19 cellular contexts compared by ENCODE assay signal in genomic region chr3:13406200-13406599, GRCh38. TPM values are rescaled to one million over a fixed set of nuclear protein-coding genes. Genes with fewer than 3 reads are reported as not detected.
DNase-seq lines count a peak whose midpoint lies in the region; ATAC-seq and TF ChIP-seq lines count a peak whose summit lies in the region.
"Had no signal": no experiment of that assay in that cellular context is flagged by ENCODE, and none has a peak within 500 bp of the region (broad histone marks: within the 10 kb centered on the region; RNA-seq: fewer than 3 reads in every experiment).

No MANE protein-coding gene starts in this region.

- no peaks in the 10 kb centered on the region for H3K27me3 ChIP-seq in DND-41 (ENCODE audit: insufficient read depth, low read length, poor library complexity)
- H3K27me3 ChIP-seq: BLaER1 treated with 17β-estradiol and CSF1 and Interleukin-3, amounts not matched to agents 10 nM and 100 nM; Peyer's patch; SJSA1 had no signal

- H3K9ac ChIP-seq in DND-41 (ENCODE audit: low read depth, low read length): no peak overlapping the region

- intact Hi-C loops in mucosa of descending colon (cut with DNase I, micrococcal nuclease) (no loop called here), head of caudate nucleus (cut with DNase I) (no loop called here)

- H3K36me3 Mint-ChIP-seq in activated T-cell treated with anti-CD3 and anti-CD28 coated beads, Interleukin-2, amount 50 U/mL, for 24 hours (ENCODE audit: low read depth): peaks cover 76% of the 10 kb centered on the region
- peaks cover 42% of the 10 kb centered on the region for H3K36me3 Mint-ChIP-seq in stimulated activated memory B cell treated with anti-CD40 and anti-IgM and Interleukin-4, amounts not matched to agents 10 μg/mL and 1 μg/mL and 100 μg/mL, for 72 hours

- H3K36me3 ChIP-seq in DND-41 (ENCODE audit: insufficient read depth, low read length) (peaks cover 72% of the 10 kb centered on the region), mucosa of descending colon (ENCODE audit: low read depth) (no peaks in the 10 kb centered on the region)
- H3K36me3 ChIP-seq: HAP-1, Peyer's patch, SJSA1 had no signal

- peaks cover 100% of the 10 kb centered on the region for H3K79me2 ChIP-seq in DND-41 (ENCODE audit: insufficient read depth, low read length)

- no peak for ATAC-seq in DND-41 (ENCODE audit: insufficient read depth, low read depth)
- ATAC-seq in stimulated activated memory B cell treated with anti-CD40 and anti-IgM and Interleukin-4, amounts not matched to agents 10 μg/mL and 1 μg/mL and 100 μg/mL, for 72 hours: no peak
- no peak for ATAC-seq in mucosa of descending colon

- H3K4me2 ChIP-seq in DND-41 (ENCODE audit: insufficient read depth, low read length): no peak overlapping the region

- H4K20me1 ChIP-seq in DND-41 (ENCODE audit: insufficient read depth, low read length): peaks cover 78% of the 10 kb centered on the region

- peaks cover 59% of the 10 kb centered on the region for H3K4me1 Mint-ChIP-seq in activated T-cell treated with anti-CD3 and anti-CD28 coated beads, Interleukin-2, amount 50 U/mL, for 24 hours (ENCODE audit: low read depth)
- peaks cover 45% of the 10 kb centered on the region for H3K4me1 Mint-ChIP-seq in stimulated activated memory B cell treated with anti-CD40 and anti-IgM and Interleukin-4, amounts not matched to agents 10 μg/mL and 1 μg/mL and 100 μg/mL, for 72 hours

- TF ChIP-seq CTCF in DND-41 (IDR thresholded peaks at IDR 0.05; ENCODE audit: borderline replicate concordance, extremely low read depth, low read length, poor library complexity, severe bottlenecking) (no peak), mucosa of descending colon (IDR thresholded peaks at IDR 0.05) (no peak)

- peak overlapping the region; percentile 55 for H3K27ac ChIP-seq in DND-41 (ENCODE audit: low read length)
- peak overlapping the region; percentile 8 for H3K27ac ChIP-seq in caudate nucleus (ENCODE audit: low read depth, low read length)
- H3K27ac ChIP-seq: Peyer's patch, SJSA1 had no signal

- H3K9me3 ChIP-seq in DND-41 (ENCODE audit: insufficient read depth, low read length, severe bottlenecking): peaks cover 9% of the 10 kb centered on the region
- H3K9me3 ChIP-seq in mucosa of descending colon: peaks cover 14% of the 10 kb centered on the region
- H3K9me3 ChIP-seq: HAP-1 had no signal

- peak overlapping the region; percentile 19 for H3K27ac Mint-ChIP-seq in activated T-cell treated with anti-CD3 and anti-CD28 coated beads, Interleukin-2, amount 50 U/mL, for 24 hours
- H3K27ac Mint-ChIP-seq in stimulated activated memory B cell treated with anti-CD40 and anti-IgM and Interleukin-4, amounts not matched to agents 10 μg/mL and 1 μg/mL and 100 μg/mL, for 72 hours: peak overlapping the region; percentile 24

- peaks cover 3% of the 10 kb centered on the region for H3K9me3 Mint-ChIP-seq in activated T-cell treated with anti-CD3 and anti-CD28 coated beads, Interleukin-2, amount 50 U/mL, for 24 hours
- peaks cover 7% of the 10 kb centered on the region for H3K9me3 Mint-ChIP-seq in stimulated activated memory B cell treated with anti-CD40 and anti-IgM and Interleukin-4, amounts not matched to agents 10 μg/mL and 1 μg/mL and 100 μg/mL, for 72 hours

- H3K4me3 ChIP-seq in DND-41 (ENCODE audit: low read depth in 1 of 2, low read length in 2 of 2) (no peak overlapping the region), mucosa of descending colon (no peak overlapping the region)
- H3K4me3 ChIP-seq: BLaER1 treated with 17β-estradiol and CSF1 and Interleukin-3, amounts not matched to agents 10 nM and 100 nM; HAP-1; Peyer's patch; SJSA1 had no signal

- no peak overlapping the region for H3K4me3 Mint-ChIP-seq in activated T-cell treated with anti-CD3 and anti-CD28 coated beads, Interleukin-2, amount 50 U/mL, for 24 hours
- no peak overlapping the region for H3K4me3 Mint-ChIP-seq in stimulated activated memory B cell treated with anti-CD40 and anti-IgM and Interleukin-4, amounts not matched to agents 10 μg/mL and 1 μg/mL and 100 μg/mL, for 72 hours

- H3K4me1 ChIP-seq in DND-41 (ENCODE audit: insufficient read depth, low read length): no peaks in the 10 kb centered on the region
- H3K4me1 ChIP-seq in mucosa of descending colon (ENCODE audit: low read depth): no peaks in the 10 kb centered on the region
- H3K4me1 ChIP-seq: Peyer's patch, SJSA1 had no signal

- H2AFZ ChIP-seq in DND-41 (ENCODE audit: low read depth, low read length): no peak overlapping the region

- DNase-seq in activated T-cell treated with anti-CD3 and anti-CD28 coated beads, Interleukin-2, amount 50 U/mL, for 24 hours: no peak
- no peak for DNase-seq in activated T-cell treated with anti-CD3 and anti-CD28 coated beads, Interleukin-2, amount 50 U/mL, for 1 hour
- DNase-seq in DND-41 (no peak), caudate nucleus (lab: John Stamatoyannopoulos, UW) (no peak), cerebellar cortex (ENCODE audit: low spot score) (no peak), mucosa of descending colon (no peak), head of caudate nucleus (no peak)
- DNase-seq: GDM1, KBM-7, NCI-H1105, NCI-H1694, NCI-H2081 treated with DMSO at 0.1 percent for 48 hours, NCI-H446 treated with DMSO at 0.1 percent for 48 hours, NCI-H69, Peyer's patch had no signal

- H3K27me3 Mint-ChIP-seq in activated T-cell treated with anti-CD3 and anti-CD28 coated beads, Interleukin-2, amount 50 U/mL, for 24 hours: no peaks in the 10 kb centered on the region
- no peaks in the 10 kb centered on the region for H3K27me3 Mint-ChIP-seq in stimulated activated memory B cell treated with anti-CD40 and anti-IgM and Interleukin-4, amounts not matched to agents 10 μg/mL and 1 μg/mL and 100 μg/mL, for 72 hours

RNA-seq across cellular contexts. Expression of gene NUP210, which starts 13.9 kb away (rescaled TPM):
- 10 to 100 TPM in 1 of 3 donors, 1 to 10 TPM in 2; 6.7 to 14.8 (median 8.1) TPM for total RNA-seq in mucosa of descending colon
